7 cellular contexts compared by ENCODE assay signal in genomic region chr10:73647211-73647874, GRCh38. TPM values are rescaled to one million over a fixed set of nuclear protein-coding genes. Genes with fewer than 3 reads are reported as not detected.
DNase-seq lines count a peak whose midpoint lies in the region; TF ChIP-seq lines count a peak whose summit lies in the region.

No MANE protein-coding gene starts in this region.

- H2BK120ac ChIP-seq in mesendoderm (ENCODE audit: low read depth, low read length): no peak overlapping the region

- H3K27ac ChIP-seq in endodermal cell (ENCODE audit: low read depth, low read length): no peak overlapping the region
- no peak overlapping the region for H3K27ac ChIP-seq in mesendoderm (ENCODE audit: low read depth, low read length)
- H3K27ac ChIP-seq in subcutaneous abdominal adipose tissue (ENCODE audit: low read depth, low read length): no peak overlapping the region

- H4K5ac ChIP-seq in mesendoderm (ENCODE audit: low read length): no peak overlapping the region

- peaks cover 5% of the 10 kb centered on the region for H3K27me3 Mint-ChIP-seq in T-helper 2 cell treated with Interferon-gamma antibody and Interleukin-4, amounts not matched to agents 5 μg/mL and 100 μg/mL, for 36 hours (ENCODE audit: low read depth)
- H3K27me3 Mint-ChIP-seq in endodermal cell (ENCODE audit: insufficient read depth): peaks cover 7% of the 10 kb centered on the region

- no peak overlapping the region for H3K4me3 ChIP-seq in endodermal cell (ENCODE audit: low read length)
- peak overlapping the region; percentile 53 for H3K4me3 ChIP-seq in mesendoderm (ENCODE audit: low read length)
- H3K4me3 ChIP-seq in subcutaneous abdominal adipose tissue (ENCODE audit: low read depth in 1 of 5, low read length in 5 of 5): peak overlapping the region; percentile 77 to 89 (median 83)

- H3K56ac ChIP-seq in mesendoderm (ENCODE audit: low read length): peak overlapping the region; percentile 96

- no peaks in the 10 kb centered on the region for H3K9me3 ChIP-seq in endodermal cell (ENCODE audit: control insufficient read depth, low read length)
- no peaks in the 10 kb centered on the region for H3K9me3 ChIP-seq in subcutaneous abdominal adipose tissue (ENCODE audit: control insufficient read depth in 5 of 5, low read length in 5 of 5)

- no peaks in the 10 kb centered on the region for H3K36me3 ChIP-seq in endodermal cell (ENCODE audit: control insufficient read depth, insufficient read depth, low read length)
- H3K36me3 ChIP-seq in mesendoderm (ENCODE audit: control insufficient read depth, insufficient read depth, low read length): no peaks in the 10 kb centered on the region
- no peaks in the 10 kb centered on the region for H3K36me3 ChIP-seq in subcutaneous abdominal adipose tissue (ENCODE audit: control insufficient read depth in 5 of 5, insufficient read depth in 5 of 5, low read length in 5 of 5)

- no peak overlapping the region for H2AK5ac ChIP-seq in mesendoderm (ENCODE audit: low read length)

- peaks cover 17% of the 10 kb centered on the region for H3K4me1 Mint-ChIP-seq in T-helper 2 cell treated with Interferon-gamma antibody and Interleukin-4, amounts not matched to agents 5 μg/mL and 100 μg/mL, for 36 hours (ENCODE audit: low read depth)
- H3K4me1 Mint-ChIP-seq in endodermal cell: peaks cover 39% of the 10 kb centered on the region

- no peak overlapping the region for H2BK15ac ChIP-seq in mesendoderm (replicated peaks; ENCODE audit: low read depth)

- peak overlapping the region; percentile 71 for H3K18ac ChIP-seq in mesendoderm (ENCODE audit: low read length)

- H3K79me2 ChIP-seq in mesendoderm (ENCODE audit: control insufficient read depth, insufficient read depth, low read length): no peaks in the 10 kb centered on the region

- WGBS in endodermal cell (ENCODE audit: insufficient coverage in 1 of 2, insufficient read length in 1 of 2), 2 experiments: 81 to 82% methylated on average over 19 to 32 of the region's 32 CpGs
- WGBS in mesendoderm (ENCODE audit: extremely low coverage, insufficient coverage, low lambda C conversion rate): no CpG with 5 or more reads among the region's 32 CpGs

- peak; percentile 20 for TF ChIP-seq CTCF in endodermal cell (conservative IDR thresholded peaks at IDR 0.05)

- no peaks in the 10 kb centered on the region for H3K9me3 Mint-ChIP-seq in T-helper 2 cell treated with Interferon-gamma antibody and Interleukin-4, amounts not matched to agents 5 μg/mL and 100 μg/mL, for 36 hours
- H3K9me3 Mint-ChIP-seq in endodermal cell: no peaks in the 10 kb centered on the region

- no peak for TF ChIP-seq POLR2A in erythroblast (IDR thresholded peaks at IDR 0.05; ENCODE audit: low read length)

- no peak overlapping the region for H3K27ac Mint-ChIP-seq in T-helper 2 cell treated with Interferon-gamma antibody and Interleukin-4, amounts not matched to agents 5 μg/mL and 100 μg/mL, for 36 hours
- peak overlapping the region; percentile 81 for H3K27ac Mint-ChIP-seq in endodermal cell

- DNase-seq in GOT3 (lab: John Stamatoyannopoulos, UW): peak; percentile 23
- DNase-seq in T-helper 2 cell treated with Interferon-gamma antibody and Interleukin-4, amounts not matched to agents 5 μg/mL and 100 μg/mL, for 36 hours (ENCODE audit: low spot score): no peak
- peak; percentile 94 for DNase-seq in endodermal cell
- peak; percentile 95 for DNase-seq in mesendoderm
- DNase-seq in erythroblast (lab: John Stamatoyannopoulos, UW): no peak
- DNase-seq in KBM-7: no peak

- H2BK5ac ChIP-seq in mesendoderm (ENCODE audit: low read length): peak overlapping the region; percentile 16

- H3K4me2 ChIP-seq in mesendoderm (ENCODE audit: low read length): peak overlapping the region; percentile 55

- peak overlapping the region; percentile 56 for H3K4ac ChIP-seq in mesendoderm (ENCODE audit: low read depth, low read length)

- H3K23ac ChIP-seq in mesendoderm (ENCODE audit: low read length): no peak overlapping the region

- H3K79me1 ChIP-seq in mesendoderm (ENCODE audit: low read length): no peaks in the 10 kb centered on the region

- H3K27me3 ChIP-seq in endodermal cell (ENCODE audit: control insufficient read depth, insufficient read depth, low read length, poor library complexity, severe bottlenecking): no peaks in the 10 kb centered on the region
- H3K27me3 ChIP-seq in mesendoderm (ENCODE audit: insufficient read depth, low read length, poor library complexity): no peaks in the 10 kb centered on the region
- H3K27me3 ChIP-seq in subcutaneous abdominal adipose tissue (ENCODE audit: control insufficient read depth in 5 of 5, insufficient read depth in 4 of 5, low read length in 5 of 5): no peaks in the 10 kb centered on the region

- peak overlapping the region; percentile 50 for H3K4me3 Mint-ChIP-seq in T-helper 2 cell treated with Interferon-gamma antibody and Interleukin-4, amounts not matched to agents 5 μg/mL and 100 μg/mL, for 36 hours
- H3K4me3 Mint-ChIP-seq in endodermal cell: peak overlapping the region; percentile 68

- H3K9ac ChIP-seq in endodermal cell (ENCODE audit: extremely low read depth, low read length, poor library complexity, severe bottlenecking) (no peak overlapping the region), mesendoderm (ENCODE audit: low read length) (peak overlapping the region; percentile 64), subcutaneous abdominal adipose tissue (ENCODE audit: low read length in 5 of 5) (peak overlapping the region in 4 of 5 donors; percentile 64 to 79 (median 68))

- in situ Hi-C loops in KBM-7 (cut with MboI; ENCODE audit: low pct_unique_long_range_greater_than_20kb, low sequenced_read_pairs): loop anchor here (25.0 kb wide), 1 partner anchor 110 kb away; no protein-coding TSS in a partner anchor

- H3K36me3 Mint-ChIP-seq in T-helper 2 cell treated with Interferon-gamma antibody and Interleukin-4, amounts not matched to agents 5 μg/mL and 100 μg/mL, for 36 hours (ENCODE audit: low read depth): no peaks in the 10 kb centered on the region
- no peaks in the 10 kb centered on the region for H3K36me3 Mint-ChIP-seq in endodermal cell (ENCODE audit: low read depth)

- peaks cover 9% of the 10 kb centered on the region for H3K4me1 ChIP-seq in endodermal cell (ENCODE audit: control insufficient read depth, insufficient read depth, low read length)
- peaks cover 16% of the 10 kb centered on the region for H3K4me1 ChIP-seq in mesendoderm (ENCODE audit: control insufficient read depth, low read depth, low read length)
- peaks cover 0 to 21% (median 17%) of the 10 kb centered on the region in 5 donors for H3K4me1 ChIP-seq in subcutaneous abdominal adipose tissue (ENCODE audit: control insufficient read depth in 5 of 5, insufficient read depth in 5 of 5, low read length in 5 of 5)

- peak overlapping the region; percentile 58 for H4K8ac ChIP-seq in mesendoderm (ENCODE audit: low read depth, low read length)

RNA-seq across cellular contexts. Expression of gene MYOZ1, which starts 6.1 kb away (rescaled TPM):
- 1 to 10 TPM; 1.6 to 2.4 TPM for total RNA-seq in endodermal cell
- 0.46 TPM for polyA plus RNA-seq in endodermal cell (2013, experiment 1 of 2)
- 0.62 TPM for polyA plus RNA-seq in endodermal cell (2013, experiment 2 of 2)
- polyA plus RNA-seq in mesendoderm (2013, experiment 1 of 2): 0.76 TPM
- polyA plus RNA-seq in mesendoderm (2013, experiment 2 of 2): 1.1 TPM

RNA-seq across cellular contexts. Expression of gene SYNPO2L, which starts 8.5 kb away (rescaled TPM):
- under 1 TPM; 0.11 to 0.20 TPM for total RNA-seq in endodermal cell
- 0.11 TPM for polyA plus RNA-seq in endodermal cell (2013, experiment 1 of 2)
- polyA plus RNA-seq in endodermal cell (2013, experiment 2 of 2): 0.12 TPM
- polyA plus RNA-seq in mesendoderm (2013, experiment 1 of 2): 0.42 TPM
- polyA plus RNA-seq in mesendoderm (2013, experiment 2 of 2): 0.39 TPM

RNA-seq across cellular contexts. Expression of gene AGAP5, which starts 50.6 kb away (rescaled TPM):
- 10 to 100 TPM; 10.1 to 13.8 TPM for total RNA-seq in endodermal cell
- polyA plus RNA-seq in endodermal cell (2013, experiment 1 of 2): 4.9 TPM
- 6.3 TPM for polyA plus RNA-seq in endodermal cell (2013, experiment 2 of 2)
- 1.6 TPM for polyA plus RNA-seq in mesendoderm (2013, experiment 1 of 2)
- polyA plus RNA-seq in mesendoderm (2013, experiment 2 of 2): 1.1 TPM

RNA-seq across cellular contexts. Expression of gene USP54, which starts 56.2 kb away (rescaled TPM):
- 100 to 1,000 TPM in 1 of 2 donors, 10 to 100 TPM in 1; 89.5 to 110 TPM for total RNA-seq in endodermal cell
- 41.0 TPM for polyA plus RNA-seq in endodermal cell (2013, experiment 1 of 2)
- polyA plus RNA-seq in endodermal cell (2013, experiment 2 of 2): 33.4 TPM
- 17.7 TPM for polyA plus RNA-seq in mesendoderm (2013, experiment 1 of 2)
- polyA plus RNA-seq in mesendoderm (2013, experiment 2 of 2): 17.4 TPM

Comparison
In these comparisons a context has a peak if more than half of its experiments do, and no peak if none do; other contexts are left out.
1. DNase-seq: peak in GOT3 (single experiment), endodermal cell (single experiment) and mesendoderm (single experiment); none in T-helper 2 cell treated with Interferon-gamma antibody and Interleukin-4, amounts not matched to agents 5 μg/mL and 100 μg/mL, for 36 hours (single experiment), erythroblast (0 of 2) and KBM-7 (single experiment).